18 cellular contexts compared by ENCODE assay signal in the genomic region with DNA sequence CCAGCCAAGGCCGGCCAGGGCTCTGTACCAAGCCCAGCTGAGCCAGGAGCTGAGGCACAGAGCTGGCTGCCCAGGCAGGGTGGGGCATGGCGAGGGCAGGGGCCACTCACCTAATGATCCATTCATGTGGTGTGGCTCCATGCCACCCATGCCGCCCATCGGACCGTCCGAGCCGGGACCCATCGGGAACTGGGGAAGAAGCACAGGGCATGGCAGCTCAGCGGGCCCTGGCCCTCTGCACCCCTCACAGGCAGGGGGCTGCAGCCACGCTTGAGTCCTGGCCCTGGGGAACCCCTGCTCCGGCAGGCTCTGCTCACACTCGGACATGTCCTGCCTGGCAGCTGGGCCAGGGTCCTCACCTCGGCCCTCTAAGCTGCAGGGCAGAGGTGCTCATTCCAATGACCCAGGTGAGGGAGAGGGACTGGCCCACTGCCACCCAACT. TPM values are rescaled to one million over a fixed set of nuclear protein-coding genes. Genes with fewer than 3 reads are reported as not detected.
DNase-seq lines count a peak whose midpoint lies in the region; ATAC-seq, FAIRE-seq and TF ChIP-seq lines count a peak whose summit lies in the region.
"Had no signal": no experiment of that assay in that cellular context is flagged by ENCODE, and none has a peak within 500 bp of the region (broad histone marks: within the 10 kb centered on the region; RNA-seq: fewer than 3 reads in every experiment).

No MANE protein-coding gene starts in this region.

- H3K9ac ChIP-seq in K562 (ENCODE audit: insufficient read depth in 1 of 2, low read depth in 2 of 2, low read length in 2 of 2), result peak overlapping the region in 1 of 2 experiments; percentile 31; a peak in 2 of 4 replicates

- H3K9me3 ChIP-seq in right cardiac atrium (ENCODE audit: control insufficient read depth, low read length), result no peaks in the 10 kb centered on the region
- H3K9me3 ChIP-seq in left ventricle myocardium inferior (replicated peaks), result no peaks in the 10 kb centered on the region
- no peaks in the 10 kb centered on the region for H3K9me3 ChIP-seq in K562 (replicated peaks; ENCODE audit: control insufficient read depth, insufficient read depth, low read depth, low read length)
- H3K9me3 ChIP-seq: breast epithelium had no signal

- H3K4me1 ChIP-seq in right cardiac atrium (ENCODE audit: control insufficient read depth, insufficient read depth, low read length), result no peaks in the 10 kb centered on the region
- peaks cover 10% of the 10 kb centered on the region for H3K4me1 ChIP-seq in left ventricle myocardium inferior
- peaks cover 27 to 31% of the 10 kb centered on the region in 2 experiments for H3K4me1 ChIP-seq in K562 (replicated peaks in 1 of 2; ENCODE audit: control insufficient read depth in 2 of 2, insufficient read depth in 2 of 2, low read length in 2 of 2)

- no TSS peak for BruUV-seq in K562 (replicated peaks; lab: Mats Ljungman, UMichigan)

- H3K9me3 Mint-ChIP-seq in neural crest cell, result no peaks in the 10 kb centered on the region
- H3K9me3 Mint-ChIP-seq: stimulated activated naive CD8-positive, alpha-beta T cell treated with anti-CD3 and anti-CD28 coated beads, Interleukin-15, Interleukin-2, amounts not matched to agents 100 ng/mL and 50 ng/mL, for 24 hours had no signal

- no peak for TF ChIP-seq RAD21 in K562 (CRISPR knock-in tag; conservative IDR thresholded peaks at IDR 0.05 in 1 of 2, IDR thresholded peaks at IDR 0.05 in 1 of 2)

- intact Hi-C loops in right cardiac atrium (cut with DNase I), result no loop called here
- intact Hi-C loops in left ventricle myocardium inferior (cut with micrococcal nuclease), result no loop called here
- intact Hi-C loops in K562 (cut with micrococcal nuclease), result no loop called here

- peaks cover 9% of the 10 kb centered on the region for H3K27me3 Mint-ChIP-seq in neural crest cell (ENCODE audit: low read depth)
- H3K27me3 Mint-ChIP-seq: progenitor cell of endocrine pancreas; stimulated activated naive CD8-positive, alpha-beta T cell treated with anti-CD3 and anti-CD28 coated beads, Interleukin-15, Interleukin-2, amounts not matched to agents 100 ng/mL and 50 ng/mL, for 24 hours had no signal

- H3K27me3 ChIP-seq in right cardiac atrium (ENCODE audit: control insufficient read depth, insufficient read depth) (no peaks in the 10 kb centered on the region), left ventricle myocardium inferior (ENCODE audit: low read depth) (no peaks in the 10 kb centered on the region), K562 (ENCODE audit: control insufficient read depth in 2 of 2, insufficient read depth in 2 of 2, low read length in 2 of 2) (no peaks in the 10 kb centered on the region)
- H3K27me3 ChIP-seq: breast epithelium had no signal

- H3K9me1 ChIP-seq in K562 (ENCODE audit: control insufficient read depth, insufficient read depth, low read length), result no peaks in the 10 kb centered on the region

- peaks cover 18% of the 10 kb centered on the region for H3K36me3 Mint-ChIP-seq in neural crest cell (ENCODE audit: low read depth)

- peaks cover 45% of the 10 kb centered on the region for H3K4me1 Mint-ChIP-seq in neural crest cell

- in situ Hi-C loops in K562 (cut with MboI), result no loop called here

- no peak for TF ChIP-seq EP300 in K562 (IDR thresholded peaks at IDR 0.05; ENCODE audit: low read length)

- POLR2A ChIA-PET in K562 (lab: Yijun Ruan, JAX), result interaction anchor here (0.8 to 2.8 kb wide), 5 partner anchors 9 to 48 kb away, joined by 3 to 21 read pairs (median 4); no protein-coding TSS in a partner anchor

- H3K36me3 ChIP-seq in left ventricle myocardium inferior (peaks cover 22% of the 10 kb centered on the region), K562 (ENCODE audit: control insufficient read depth, insufficient read depth, low read length) (peaks cover 48% of the 10 kb centered on the region)
- H3K36me3 ChIP-seq: breast epithelium had no signal

- H3K27ac ChIP-seq in right cardiac atrium (ENCODE audit: low read length), result no peak overlapping the region
- no peak overlapping the region for H3K27ac ChIP-seq in left ventricle myocardium inferior (replicated peaks)
- no peak overlapping the region for H3K27ac ChIP-seq in K562 (ENCODE audit: extremely low read depth, low read depth, low read length)
- H3K27ac ChIP-seq: PC-9 had no signal

- CTCF ChIA-PET in K562 (lab: Yijun Ruan, JAX; ENCODE audit: low intra/inter-chr PET ratio), result no interaction called here

- peak in 1 of 3 donors; percentile 49 for DNase-seq in right cardiac atrium
- DNase-seq in left ventricle myocardium inferior, result no peak
- DNase-seq in K562 (ENCODE audit: extremely low read depth in 1 of 4, low spot score in 3 of 4), result no peak
- no peak for DNase-seq in neural crest cell (ENCODE audit: low read depth, low spot score)
- DNase-seq in 8988T, result no peak
- no peak for DNase-seq in nucleus accumbens (lab: John Stamatoyannopoulos, UW)
- no peak for DNase-seq in COLO829 (ENCODE audit: low spot score)
- DNase-seq: activated CD4-positive, CD25-positive, alpha-beta regulatory T cell; activated effector memory CD4-positive, alpha-beta T cell treated with anti-CD3 and anti-CD28 coated beads, Interleukin-2, amount 50 U/mL, for 16 hours; Karpas-422; midbrain; NCI-H1105 treated with DMSO at 0.1 percent for 48 hours; NCI-H748 treated with DMSO at 0.1 percent for 48 hours had no signal

- peak overlapping the region; percentile 68 for H3K27ac Mint-ChIP-seq in neural crest cell (ENCODE audit: unreplicated experiment)

- ATAC-seq in right cardiac atrium (peak; percentile 11 to 17), K562 (no peak), HG03378 (IDR thresholded peaks at IDR 0.05; ENCODE audit: unreplicated experiment) (no peak)

- no peak overlapping the region for H3K4me3 Mint-ChIP-seq in neural crest cell

- no peak for FAIRE-seq in K562 (lab: Jason Lieb, UNC)

- peaks cover 11% of the 10 kb centered on the region for H4K20me1 ChIP-seq in K562 (replicated peaks; ENCODE audit: control insufficient read depth, insufficient read depth, low read length)

- H2AFZ ChIP-seq in K562 (ENCODE audit: low read depth, low read length), result no peak overlapping the region
- H2AFZ ChIP-seq: PC-9 had no signal

- WGBS in right cardiac atrium, result 95% methylated on average over 13 of the region's 13 CpGs
- WGBS in K562 (ENCODE audit: insufficient coverage, low coverage, missing lambda C conversion rate), result 98% methylated on average over 10 of the region's 13 CpGs

- no peak overlapping the region for H3K4me2 ChIP-seq in K562 (ENCODE audit: insufficient read depth, low read length)
- H3K4me2 ChIP-seq: PC-9 had no signal

- TF ChIP-seq CTCF in left ventricle myocardium inferior (IDR thresholded peaks at IDR 0.05; ENCODE audit: borderline replicate concordance) (no peak), K562 (IDR thresholded peaks at IDR 0.05 in 2 of 3, conservative IDR thresholded peaks at IDR 0.05 in 1 of 3; ENCODE audit: insufficient read depth in 2 of 3, low read depth in 1 of 3, low read length in 3 of 3) (no peak), neural crest cell (conservative IDR thresholded peaks at IDR 0.05) (no peak)

- H3K4me3 ChIP-seq in right cardiac atrium (ENCODE audit: low read length) (no peak overlapping the region), left ventricle myocardium inferior (no peak overlapping the region), K562 (no peak overlapping the region)
- H3K4me3 ChIP-seq: breast epithelium, PC-9 had no signal

- no peak for TF ChIP-seq POLR2A in K562 (conservative IDR thresholded peaks at IDR 0.05)

- H3K79me2 ChIP-seq in K562 (ENCODE audit: control insufficient read depth, insufficient read depth, low read length), result no peaks in the 10 kb centered on the region

RNA-seq across cellular contexts. Expression of a gene that starts 28.7 kb away (rescaled TPM):
- total RNA-seq in right cardiac atrium (10 to 100 TPM; 53.1 to 57.1 (median 55.7) TPM), left ventricle myocardium inferior (78.3 TPM), K562 (2014; rRNA removed) (193 and 248 TPM in 2 replicates), K562 (2014; rRNA removed; fragmentation: Illumina TruSeq; extraction: Trizol) (152 TPM in 2 replicates), K562 (2015; rRNA removed; fragmentation: Illumina TruSeq; extraction: Trizol) (175 and 180 TPM in 2 replicates), K562 (2021) (226 and 236 TPM in 2 replicates), neural crest cell (96.2 and 97.5 TPM in 2 replicates)
- polyA plus RNA-seq in right cardiac atrium (53.9 TPM), K562 (2011; rRNA removed) (66.9 and 72.9 TPM in 2 replicates), K562 (2014; fragmentation: Illumina TruSeq; extraction: Trizol) (244 and 303 TPM in 2 replicates), K562 (2014; fragmentation: Nextera tagmentation; extraction: Ambion mirVana) (10 to 100 TPM; 52.2 to 79.7 TPM), K562 (2014; rRNA removed) (202 and 235 TPM in 2 replicates)
- 14.4 and 25.2 TPM in 2 replicates for total RNA-seq in K562 (2011; cell fraction: chromatin; rRNA removed; ENCODE audit: low replicate concordance)
- total RNA-seq in K562 (2011; cell fraction: nucleolus; rRNA removed), result 24.8 and 26.6 TPM in 2 replicates
- 26.0 and 33.7 TPM in 2 replicates for total RNA-seq in K562 (2011; cell fraction: nucleoplasm; rRNA removed)
- 93.0 and 93.1 TPM in 2 replicates for polyA plus RNA-seq in K562 (2011; cell fraction: cytosol; rRNA removed)
- polyA plus RNA-seq in K562 (2011; cell fraction: nucleus; rRNA removed), result 36.4 and 42.0 TPM in 2 replicates
- polyA plus RNA-seq in K562 (2012), result 179 and 203 TPM in 2 replicates
- 31.8 and 36.8 TPM in 2 replicates for polyA minus RNA-seq in K562 (2011; rRNA and poly(A)+ RNA removed)
- 32.4 and 42.5 TPM in 2 replicates for polyA minus RNA-seq in K562 (2011; cell fraction: cytosol; rRNA and poly(A)+ RNA removed)
- polyA minus RNA-seq in K562 (2011; cell fraction: nucleus; rRNA and poly(A)+ RNA removed), result 12.3 and 19.7 TPM in 2 replicates

RNA-seq across cellular contexts. Expression of a gene that starts 28.8 kb away (rescaled TPM):
- 1 to 10 TPM; 3.0 to 6.4 (median 5.5) TPM for total RNA-seq in right cardiac atrium
- 3.2 TPM for polyA plus RNA-seq in right cardiac atrium
- 6.1 TPM for total RNA-seq in left ventricle myocardium inferior
- total RNA-seq in K562 (2011; cell fraction: chromatin; rRNA removed; ENCODE audit: low replicate concordance), result 21.5 and 31.8 TPM in 2 replicates
- total RNA-seq in K562 (2011; cell fraction: nucleolus; rRNA removed), result 25.8 and 27.7 TPM in 2 replicates
- total RNA-seq in K562 (2011; cell fraction: nucleoplasm; rRNA removed), result 22.4 and 29.6 TPM in 2 replicates
- total RNA-seq in K562 (2014; rRNA removed), result 7.9 and 9.6 TPM in 2 replicates
- total RNA-seq in K562 (2014; rRNA removed; fragmentation: Illumina TruSeq; extraction: Trizol), result 8.3 and 11.2 TPM in 2 replicates
- total RNA-seq in K562 (2015; rRNA removed; fragmentation: Illumina TruSeq; extraction: Trizol), result 10.5 and 12.7 TPM in 2 replicates
- 15.2 and 16.9 TPM in 2 replicates for total RNA-seq in K562 (2021)
- 11.3 and 12.3 TPM in 2 replicates for polyA plus RNA-seq in K562 (2011; rRNA removed)
- 15.1 and 18.6 TPM in 2 replicates for polyA plus RNA-seq in K562 (2011; cell fraction: cytosol; rRNA removed)
- 11.4 and 21.0 TPM in 2 replicates for polyA plus RNA-seq in K562 (2011; cell fraction: nucleus; rRNA removed)
- polyA plus RNA-seq in K562 (2012), result 9.8 and 11.3 TPM in 2 replicates
- 14.7 and 18.0 TPM in 2 replicates for polyA plus RNA-seq in K562 (2014; fragmentation: Illumina TruSeq; extraction: Trizol)
- 1 to 10 TPM; 8.8 to 8.9 TPM for polyA plus RNA-seq in K562 (2014; fragmentation: Nextera tagmentation; extraction: Ambion mirVana)
- polyA plus RNA-seq in K562 (2014; rRNA removed), result 9.4 and 13.3 TPM in 2 replicates
- polyA minus RNA-seq in K562 (2011; rRNA and poly(A)+ RNA removed), result 8.3 and 14.1 TPM in 2 replicates
- 6.2 and 7.9 TPM in 2 replicates for polyA minus RNA-seq in K562 (2011; cell fraction: cytosol; rRNA and poly(A)+ RNA removed)
- 8.2 and 11.0 TPM in 2 replicates for polyA minus RNA-seq in K562 (2011; cell fraction: nucleus; rRNA and poly(A)+ RNA removed)
- 16.0 and 17.3 TPM in 2 replicates for total RNA-seq in neural crest cell

Comparison
In these comparisons a context has a peak if more than half of its experiments do, and no peak if none do; other contexts are left out.
1. ATAC-seq: peak in right cardiac atrium (2 of 2); none in K562 (single experiment) and HG03378 (single experiment).